ENCODE assay signal across 9 cellular contexts in the genomic region with DNA sequence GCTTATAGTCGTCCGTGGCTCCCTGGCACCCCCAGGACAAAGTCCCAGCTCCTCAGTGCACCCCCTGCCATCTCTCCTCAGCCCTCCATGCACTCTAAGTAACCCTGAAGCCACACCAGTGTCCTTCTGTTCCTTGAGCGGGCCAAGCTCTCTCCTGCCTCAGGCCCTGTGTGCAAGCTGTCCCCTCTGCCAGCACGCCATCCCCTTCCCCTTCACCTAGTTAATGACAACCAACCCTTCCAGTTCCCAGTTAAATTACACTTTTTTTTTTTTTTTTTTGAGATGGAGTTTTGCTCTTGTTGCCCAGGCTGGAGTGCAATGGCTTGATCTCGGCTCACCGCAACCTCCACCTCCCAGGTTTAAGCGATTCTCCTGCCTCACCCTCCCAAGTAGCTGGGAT. TPM values are rescaled to one million over a fixed set of nuclear protein-coding genes. Genes with fewer than 3 reads are reported as not detected.
DNase-seq lines count a peak whose midpoint lies in the region; ATAC-seq and TF ChIP-seq lines count a peak whose summit lies in the region.
"Not testable (repeated sequence)": the region's sequence is repeated elsewhere in the genome, so short reads cannot be mapped to it uniquely, and the experiment has no call there.
"Had no signal": no experiment of that assay in that cellular context is flagged by ENCODE, and none has a peak within 500 bp of the region (broad histone marks: within the 10 kb centered on the region; RNA-seq: fewer than 3 reads in every experiment).

No MANE protein-coding gene starts in this region.

- POLR2A ChIA-PET in HCT116 (lab: Charles Lee) = interaction anchor here (1.2 to 1.4 kb wide), 2 partner anchors 18 to 88 kb away, joined by 4 to 6 read pairs; no protein-coding TSS in a partner anchor
- POLR2A ChIA-PET in SK-N-SH (lab: Yijun Ruan, JAX) = not testable (repeated sequence)

- peak overlapping the region in 1 of 2 experiments; percentile 63 for H3K18ac ChIP-seq in mesenchymal stem cell (ENCODE audit: low read depth in 1 of 2, low read length in 2 of 2)

- H3K4me1 ChIP-seq in HCT116 (ENCODE audit: control insufficient read depth in 1 of 2, insufficient read depth in 2 of 2, low read length in 2 of 2) (peaks cover 57 to 82% of the 10 kb centered on the region in 2 experiments), SK-N-SH (ENCODE audit: control insufficient read depth in 1 of 2, insufficient read depth in 2 of 2, low read depth in 1 of 2, low read length in 1 of 2) (peaks cover 4 to 22% of the 10 kb centered on the region in 2 experiments; a peak in 3 of 4 replicates), mesenchymal stem cell (ENCODE audit: control insufficient read depth, insufficient read depth, low read depth, low read length) (peaks cover 34% of the 10 kb centered on the region), suprapubic skin (peaks cover 54% of the 10 kb centered on the region)
- H3K4me1 ChIP-seq in prostate gland (replicated peaks) = not testable (repeated sequence)

- H2AK5ac ChIP-seq in mesenchymal stem cell (ENCODE audit: low read length, severe bottlenecking) = peak overlapping the region; percentile 15

- not testable (repeated sequence) for H2BK120ac ChIP-seq in mesenchymal stem cell (ENCODE audit: low read depth, low read length)

- H3K79me2 ChIP-seq in HCT116 (ENCODE audit: insufficient read depth, low read length) = peaks cover 30% of the 10 kb centered on the region
- not testable (repeated sequence) for H3K79me2 ChIP-seq in SK-N-SH (ENCODE audit: insufficient read depth)

- not testable (repeated sequence) for H4K91ac ChIP-seq in mesenchymal stem cell (ENCODE audit: low read length)

- H3K9me3 ChIP-seq in HCT116 (ENCODE audit: control insufficient read depth in 1 of 2, insufficient read depth in 1 of 2, low read depth in 1 of 2, low read length in 2 of 2); SK-N-SH; mesenchymal stem cell (ENCODE audit: control insufficient read depth, low read length); prostate gland; suprapubic skin: not testable (repeated sequence)

- H3K79me1 ChIP-seq in mesenchymal stem cell (replicated peaks; ENCODE audit: low read length, poor library complexity, severe bottlenecking) = not testable (repeated sequence)

- not testable (repeated sequence) for H3K27ac Mint-ChIP-seq in endothelial cell (ENCODE audit: unreplicated experiment)

- not testable (repeated sequence) for H4K8ac ChIP-seq in mesenchymal stem cell (ENCODE audit: low read length)

- BruUV-seq in HCT116 (replicated peaks; lab: Mats Ljungman, UMichigan) = not testable (repeated sequence)

- not testable (repeated sequence) for DNase-seq in HCT116 (ENCODE audit: low read depth, low spot score); SK-N-SH; endothelial cell (ENCODE audit: low spot score); mesenchymal stem cell; prostate gland (ENCODE audit: low spot score); suprapubic skin (ENCODE audit: low spot score in 2 of 2)
- DNase-seq in Right ventricle myocardium inferior (ENCODE audit: missing footprints) = peak; percentile 42

- H2BK12ac ChIP-seq in mesenchymal stem cell (ENCODE audit: low read length in 2 of 2) = not testable (repeated sequence)

- not testable (repeated sequence) for H2BK15ac ChIP-seq in mesenchymal stem cell (ENCODE audit: low read depth, poor library complexity, severe bottlenecking)

- peak overlapping the region; percentile 97 for H3K27ac ChIP-seq in HCT116 (ENCODE audit: low read depth, low read length)
- H3K27ac ChIP-seq in SK-N-SH (ENCODE audit: low read depth in 2 of 2, low read length in 1 of 2) = peak overlapping the region in 1 of 2 experiments; percentile 77; a peak in 2 of 4 replicates
- not testable (repeated sequence) for H3K27ac ChIP-seq in mesenchymal stem cell (ENCODE audit: low read length, poor library complexity, severe bottlenecking)
- peak overlapping the region; percentile 46 to 72 for H3K27ac ChIP-seq in prostate gland
- peak overlapping the region; percentile 69 for H3K27ac ChIP-seq in suprapubic skin

- not testable (repeated sequence) for ATAC-seq in HCT116, Right ventricle myocardium inferior

- H3K9me3 Mint-ChIP-seq in endothelial cell (ENCODE audit: unreplicated experiment) = not testable (repeated sequence)

- not testable (repeated sequence) for H3K36me3 Mint-ChIP-seq in endothelial cell (ENCODE audit: low read depth, unreplicated experiment)

- H3K4me1 Mint-ChIP-seq in endothelial cell (ENCODE audit: unreplicated experiment) = peaks cover 21% of the 10 kb centered on the region

- CTCF ChIA-PET in HCT116 (lab: Charles Lee) = interaction anchor here (0.7 to 4.7 kb wide), 4 partner anchors 17 to 120 kb away, joined by 3 to 65 read pairs (median 12); no protein-coding TSS in a partner anchor
- CTCF ChIA-PET in SK-N-SH (lab: Yijun Ruan, JAX) = interaction anchor here (1.1 to 15.9 kb wide), 6 partner anchors 14 to 121 kb away, joined by 4 to 230 read pairs (median 7); no protein-coding TSS in a partner anchor

- not testable (repeated sequence) for H2AFZ ChIP-seq in HCT116 (ENCODE audit: low read depth, low read length, poor library complexity, severe bottlenecking); SK-N-SH (ENCODE audit: low read depth); mesenchymal stem cell (ENCODE audit: low read depth, low read length)

- RAD21 ChIA-PET in HCT116 (lab: Charles Lee; ENCODE audit: low non-redundant PET in 1 of 2, low total read pairs in 2 of 2, uncharacterized antibody in 2 of 2, unreplicated experiment in 2 of 2) = interaction anchor here (0.5 to 1.4 kb wide), 2 partner anchors 14 to 96 kb away, joined by 3 read pairs; no protein-coding TSS in a partner anchor

- peak overlapping the region; percentile 100 for H3K4me2 ChIP-seq in HCT116 (ENCODE audit: low read length)
- H3K4me2 ChIP-seq in SK-N-SH = peak overlapping the region; percentile 60; the same call in 1 of the 2 replicates
- peak overlapping the region; percentile 40 for H3K4me2 ChIP-seq in mesenchymal stem cell (ENCODE audit: low read length, poor library complexity, severe bottlenecking)

- TF ChIP-seq POLR2A in HCT116 (IDR thresholded peaks at IDR 0.05; ENCODE audit: borderline replicate concordance, extremely low read depth, insufficient read depth, insufficient read length); prostate gland (IDR thresholded peaks at IDR 0.05); suprapubic skin (IDR thresholded peaks at IDR 0.05): not testable (repeated sequence)

- not testable (repeated sequence) for TF ChIP-seq CTCF in HCT116 (IDR thresholded peaks at IDR 0.05 in 2 of 3, conservative IDR thresholded peaks at IDR 0.05 in 1 of 3; ENCODE audit: borderline replicate concordance in 1 of 3, insufficient read depth in 1 of 3, low read depth in 2 of 3, low read length in 2 of 3); SK-N-SH (IDR thresholded peaks at IDR 0.05); endothelial cell (IDR thresholded peaks at IDR 0.05; ENCODE audit: unreplicated experiment); prostate gland (IDR thresholded peaks at IDR 0.05); suprapubic skin (IDR thresholded peaks at IDR 0.05)

- H3K9me2 ChIP-seq in HCT116 (ENCODE audit: insufficient read depth); SK-N-SH: not testable (repeated sequence)

- not testable (repeated sequence) for H3K27me3 ChIP-seq in HCT116 (ENCODE audit: insufficient read depth, low read length); SK-N-SH (ENCODE audit: insufficient read depth); prostate gland (replicated peaks; ENCODE audit: insufficient read depth); suprapubic skin
- peaks cover 22 to 26% of the 10 kb centered on the region in 2 experiments for H3K27me3 ChIP-seq in mesenchymal stem cell (ENCODE audit: control insufficient read depth in 1 of 2, insufficient read depth in 1 of 2, low read length in 2 of 2)

- intact Hi-C loops in HCT116 (cut with micrococcal nuclease) (loop anchor here (2.0 kb wide), 1 partner anchor 20 kb away; the partner anchor contains the start of gene CYTH2), Right ventricle myocardium inferior (cut with DNase I) (loop anchor here (10.0 kb wide), 2 partner anchors 164 to 224 kb away; partner anchors contain the start of gene EMP3)
- intact Hi-C loops in prostate gland (cut with DNase I) = not testable (repeated sequence)

- H3K23ac ChIP-seq in mesenchymal stem cell (ENCODE audit: low read length in 2 of 2) = not testable (repeated sequence)

- H3K4ac ChIP-seq in mesenchymal stem cell (ENCODE audit: low read depth in 1 of 2, low read length in 2 of 2) = not testable (repeated sequence)

- H3K9ac ChIP-seq in HCT116 (ENCODE audit: low read length) = peak overlapping the region; percentile 97
- peak overlapping the region; percentile 36 for H3K9ac ChIP-seq in SK-N-SH
- H3K9ac ChIP-seq in mesenchymal stem cell (ENCODE audit: low read length) = not testable (repeated sequence)

- WGBS in SK-N-SH (ENCODE audit: low lambda C conversion rate) = 69% methylated on average over 7 of the region's 7 CpGs
- 94% methylated on average over 6 of the region's 7 CpGs for WGBS in mesenchymal stem cell
- WGBS in prostate gland = 67% methylated on average over 7 of the region's 7 CpGs
- WGBS in suprapubic skin = 53% methylated on average over 7 of the region's 7 CpGs

- peaks cover 25% of the 10 kb centered on the region for H3F3A ChIP-seq in SK-N-SH (replicated peaks; ENCODE audit: insufficient read depth)

- H3K4me3 ChIP-seq in HCT116 (replicated peaks in 1 of 2; ENCODE audit: low read depth in 1 of 2, low read length in 2 of 2) = peak overlapping the region; percentile 35 to 53
- H3K4me3 ChIP-seq in SK-N-SH (ENCODE audit: low read depth in 2 of 2, low read length in 1 of 2); mesenchymal stem cell (ENCODE audit: insufficient read depth in 1 of 2, low read depth in 1 of 2, low read length in 2 of 2); prostate gland; suprapubic skin: not testable (repeated sequence)

- not testable (repeated sequence) for H3K36me3 ChIP-seq in HCT116 (ENCODE audit: control insufficient read depth in 1 of 2, insufficient read depth in 2 of 2, low read length in 2 of 2); SK-N-SH (replicated peaks in 1 of 2; ENCODE audit: control insufficient read depth in 1 of 2, insufficient read depth in 2 of 2, low read length in 1 of 2); mesenchymal stem cell (ENCODE audit: control insufficient read depth in 1 of 2, insufficient read depth in 2 of 2, low read depth in 1 of 2, low read length in 2 of 2); prostate gland; suprapubic skin

- not testable (repeated sequence) for H2BK5ac ChIP-seq in mesenchymal stem cell (ENCODE audit: low read depth, low read length, poor library complexity, severe bottlenecking)

- not testable (repeated sequence) for TF ChIP-seq EP300 in SK-N-SH (IDR thresholded peaks at IDR 0.05; ENCODE audit: borderline replicate concordance in 1 of 2, low read depth in 1 of 2, low read length in 1 of 2); suprapubic skin (IDR thresholded peaks at IDR 0.05)

- H4K20me1 ChIP-seq in HCT116 (ENCODE audit: insufficient read depth); SK-N-SH (ENCODE audit: insufficient read depth): not testable (repeated sequence)

- TF ChIP-seq RAD21 in HCT116 (IDR thresholded peaks at IDR 0.05; ENCODE audit: low read depth); SK-N-SH (IDR thresholded peaks at IDR 0.05; ENCODE audit: low read length): not testable (repeated sequence)

- peak overlapping the region; percentile 51 for H3K4me3 Mint-ChIP-seq in endothelial cell (ENCODE audit: unreplicated experiment)

- H3K14ac ChIP-seq in mesenchymal stem cell (ENCODE audit: low read length in 2 of 2) = peak overlapping the region in 1 of 2 experiments; percentile 63

- peaks cover 25% of the 10 kb centered on the region for H3K27me3 Mint-ChIP-seq in endothelial cell (ENCODE audit: unreplicated experiment)

RNA-seq across cellular contexts. Expression of gene CYTH2, which starts 19.3 kb away (rescaled TPM):
- total RNA-seq in HCT116 (2021; ENCODE audit: unreplicated experiment) (75.3 TPM), endothelial cell (ENCODE audit: unreplicated experiment) (165 TPM), Right ventricle myocardium inferior (30.7 TPM), prostate gland (10 to 100 TPM; 50.6 to 97.1 TPM), suprapubic skin (10 to 100 TPM; 54.9 to 86.5 (median 63.2) TPM)
- polyA plus RNA-seq in HCT116 (2012) = 49.9 and 58.4 TPM in 2 replicates
- polyA plus RNA-seq in SK-N-SH (2012; rRNA removed) = 69.5 and 77.6 TPM in 2 replicates
- polyA plus RNA-seq in SK-N-SH (2012; cell fraction: cytosol; rRNA removed) = 42.6 and 43.6 TPM in 2 replicates
- polyA plus RNA-seq in SK-N-SH (2012; cell fraction: nucleus; rRNA removed) = 308 and 364 TPM in 2 replicates
- 47.7 TPM for polyA plus RNA-seq in mesenchymal stem cell (2013, experiment 1 of 2)
- 45.1 TPM for polyA plus RNA-seq in mesenchymal stem cell (2013, experiment 2 of 2)

RNA-seq across cellular contexts. Expression of gene LMTK3, which starts 23.2 kb away (rescaled TPM):
- 19.9 TPM for total RNA-seq in HCT116 (2021; ENCODE audit: unreplicated experiment)
- polyA plus RNA-seq in HCT116 (2012) = 8.9 and 12.1 TPM in 2 replicates
- polyA plus RNA-seq in SK-N-SH (2012; rRNA removed) = 2.0 and 3.2 TPM in 2 replicates
- polyA plus RNA-seq in SK-N-SH (2012; cell fraction: cytosol; rRNA removed) = 1.0 and 2.3 TPM in 2 replicates
- polyA plus RNA-seq in SK-N-SH (2012; cell fraction: nucleus; rRNA removed) = 10.9 and 13.2 TPM in 2 replicates
- 3.0 TPM for total RNA-seq in endothelial cell (ENCODE audit: unreplicated experiment)
- 0.70 TPM for total RNA-seq in Right ventricle myocardium inferior
- polyA plus RNA-seq in mesenchymal stem cell (2013, experiment 1 of 2) = 0.66 TPM
- polyA plus RNA-seq in mesenchymal stem cell (2013, experiment 2 of 2) = 0.55 TPM
- total RNA-seq in prostate gland = 10 to 100 TPM in 1 of 2 donors, 1 to 10 TPM in 1; 7.4 to 10.2 TPM
- 1 to 10 TPM; 1.3 to 3.5 (median 1.6) TPM for total RNA-seq in suprapubic skin
- polyA plus RNA-seq: BJ; CD8-positive, alpha-beta memory T cell had no signal

RNA-seq across cellular contexts. Expression of gene KCNJ14, which starts 33.1 kb away (rescaled TPM):
- total RNA-seq in HCT116 (2021; ENCODE audit: unreplicated experiment) = 2.5 TPM
- polyA plus RNA-seq in HCT116 (2012) = 1.1 and 1.6 TPM in 2 replicates
- polyA plus RNA-seq in SK-N-SH (2012; rRNA removed) = 1.1 and 1.2 TPM in 2 replicates
- 0.54 and 0.93 TPM in 2 replicates for polyA plus RNA-seq in SK-N-SH (2012; cell fraction: cytosol; rRNA removed)
- 6.1 and 7.2 TPM in 2 replicates for polyA plus RNA-seq in SK-N-SH (2012; cell fraction: nucleus; rRNA removed)
- total RNA-seq in endothelial cell (ENCODE audit: unreplicated experiment) = 0.95 TPM
- 0.19 TPM for total RNA-seq in Right ventricle myocardium inferior
- 0.25 TPM for polyA plus RNA-seq in mesenchymal stem cell (2013, experiment 1 of 2)
- 0.21 TPM for polyA plus RNA-seq in mesenchymal stem cell (2013, experiment 2 of 2)
- 1 to 10 TPM in 1 of 2 donors, under 1 TPM in 1; 0.45 to 2.2 TPM for total RNA-seq in prostate gland
- 1 to 10 TPM; 4.2 to 4.7 (median 4.6) TPM for total RNA-seq in suprapubic skin

RNA-seq across cellular contexts. Expression of gene GRWD1, which starts 42.7 kb away (rescaled TPM):
- total RNA-seq in HCT116 (2021; ENCODE audit: unreplicated experiment) (64.8 TPM), endothelial cell (ENCODE audit: unreplicated experiment) (38.4 TPM), Right ventricle myocardium inferior (17.7 TPM), prostate gland (10 to 100 TPM; 26.2 to 39.7 TPM), suprapubic skin (10 to 100 TPM; 24.5 to 53.4 (median 40.1) TPM)
- polyA plus RNA-seq in HCT116 (2012) = 25.1 and 25.5 TPM in 2 replicates
- 34.1 and 36.6 TPM in 2 replicates for polyA plus RNA-seq in SK-N-SH (2012; rRNA removed)
- 23.8 and 30.6 TPM in 2 replicates for polyA plus RNA-seq in SK-N-SH (2012; cell fraction: cytosol; rRNA removed)
- 29.1 and 29.6 TPM in 2 replicates for polyA plus RNA-seq in SK-N-SH (2012; cell fraction: nucleus; rRNA removed)
- polyA plus RNA-seq in mesenchymal stem cell (2013, experiment 1 of 2) = 10.0 TPM
- polyA plus RNA-seq in mesenchymal stem cell (2013, experiment 2 of 2) = 9.0 TPM

Comparison
In these comparisons a context has a peak if more than half of its experiments do, and no peak if none do; other contexts are left out.
1. H3K4me2 ChIP-seq: peak in every context shown above with its lines; median percentile 100 in HCT116; 60 in SK-N-SH; 40 in mesenchymal stem cell.